In the genomic region with DNA sequence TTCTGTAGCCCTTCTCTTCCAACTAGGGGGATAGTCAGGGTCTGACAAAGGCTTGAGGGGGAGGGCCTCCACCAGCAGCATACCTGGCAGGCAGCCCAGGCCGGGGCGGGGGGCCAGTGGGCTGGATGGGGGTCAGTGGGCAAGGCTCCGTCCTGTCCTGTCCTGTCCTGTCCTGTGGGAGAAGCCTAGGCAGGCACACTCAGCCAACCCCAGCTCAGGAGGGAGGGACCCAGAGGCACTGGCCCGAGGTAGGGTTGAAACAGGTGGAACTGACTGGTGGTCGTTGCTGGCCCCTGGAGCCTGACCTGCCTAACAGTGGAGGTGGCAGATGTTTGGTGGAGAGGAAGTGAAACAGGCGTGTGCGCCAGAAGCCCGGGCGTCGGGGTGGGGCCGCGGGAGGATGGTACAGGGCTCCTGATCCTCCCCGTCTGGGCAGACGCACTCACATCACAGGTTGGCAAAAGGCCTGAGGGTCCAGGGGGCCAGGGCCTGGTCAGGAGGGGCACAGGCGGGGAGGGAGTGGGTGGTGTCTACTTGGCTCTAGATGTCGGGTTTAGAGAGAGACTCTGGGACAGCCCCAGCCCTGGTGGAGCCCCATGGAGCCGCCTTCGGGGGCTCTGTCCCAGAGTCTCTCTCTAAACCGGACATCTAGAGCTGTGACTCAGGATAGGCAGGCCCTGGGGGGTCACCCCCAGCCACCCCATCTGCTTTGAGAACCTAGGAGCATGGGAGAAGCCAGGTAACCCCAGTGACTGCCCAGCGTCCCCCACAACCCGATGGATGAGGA, we compare ENCODE assay signal across 8 cellular contexts. TPM values are rescaled to one million over a fixed set of nuclear protein-coding genes. Genes with fewer than 3 reads are reported as not detected.
A peak's percentile ranks its signal among the peaks of the same experiment; 100 is the strongest.
DNase-seq lines count a peak whose midpoint lies in the region; ATAC-seq and TF ChIP-seq lines count a peak whose summit lies in the region.

No MANE protein-coding gene starts in this region.

- CTCF ChIA-PET in Calu3 (lab: Charles Lee): no interaction called here
- CTCF ChIA-PET in MCF 10A (lab: Yijun Ruan, JAX): interaction anchor here (0.5 to 0.6 kb wide), 2 partner anchors 22 to 687 kb away, joined by 3 read pairs; no protein-coding TSS in a partner anchor

- peaks cover 49 to 74% (median 67%) of the 10 kb centered on the region in 4 donors for H3K4me1 ChIP-seq in esophagus muscularis mucosa

- H3K9me3 ChIP-seq in esophagus muscularis mucosa: no peaks in the 10 kb centered on the region

- TF ChIP-seq EP300 in esophagus muscularis mucosa (IDR thresholded peaks at IDR 0.05): no peak

- ATAC-seq in GM19395 (IDR thresholded peaks at IDR 0.05; ENCODE audit: unreplicated experiment) (peak; percentile 63), HG03571 (IDR thresholded peaks at IDR 0.05; ENCODE audit: unreplicated experiment) (peak; percentile 46)
- ATAC-seq in stimulated activated naive CD8-positive, alpha-beta T cell treated with anti-CD3 and anti-CD28 coated beads, Interleukin-15, amount 100 ng/mL, for 72 hours: peak; percentile 27

- no peaks in the 10 kb centered on the region for H3K27me3 ChIP-seq in esophagus muscularis mucosa

- DNase-seq in COR-L47 (lab: John Stamatoyannopoulos, UW) (peak; percentile 22), Calu3 (no peak), MCF 10A (ENCODE audit: unreplicated experiment) (no peak), esophagus muscularis mucosa (ENCODE audit: extremely low spot score) (no peak)
- no peak for DNase-seq in stimulated activated naive CD8-positive, alpha-beta T cell treated with anti-CD3 and anti-CD28 coated beads, Interleukin-15, amount 100 ng/mL, for 72 hours

- H3K27ac Mint-ChIP-seq in brain: peak overlapping the region in 4 of 5 experiments; percentile 30 to 81 (median 45)
- peak overlapping the region; percentile 46 to 85 for H3K27ac Mint-ChIP-seq in stimulated activated naive CD8-positive, alpha-beta T cell treated with anti-CD3 and anti-CD28 coated beads, Interleukin-15, amount 100 ng/mL, for 72 hours
- no peak overlapping the region for H3K27ac Mint-ChIP-seq in Calu3 (ENCODE audit: unreplicated experiment)
- no peak overlapping the region for H3K27ac Mint-ChIP-seq in MCF 10A (ENCODE audit: low read depth, unreplicated experiment)

- no peak for TF ChIP-seq POLR2A in esophagus muscularis mucosa (IDR thresholded peaks at IDR 0.05; ENCODE audit: low read depth)

- peak overlapping the region in 1 of 4 donors; percentile 4 for H3K4me3 ChIP-seq in esophagus muscularis mucosa

- intact Hi-C loops in Calu3 (cut with micrococcal nuclease; ENCODE audit: unreplicated experiment): no loop called here
- intact Hi-C loops in MCF 10A (cut with micrococcal nuclease): no loop called here
- intact Hi-C loops in esophagus muscularis mucosa (cut with DNase I): no loop called here

- no peaks in the 10 kb centered on the region for H3K27me3 Mint-ChIP-seq in brain
- H3K27me3 Mint-ChIP-seq in stimulated activated naive CD8-positive, alpha-beta T cell treated with anti-CD3 and anti-CD28 coated beads, Interleukin-15, amount 100 ng/mL, for 72 hours: no peaks in the 10 kb centered on the region
- no peaks in the 10 kb centered on the region for H3K27me3 Mint-ChIP-seq in Calu3 (ENCODE audit: unreplicated experiment)
- no peaks in the 10 kb centered on the region for H3K27me3 Mint-ChIP-seq in MCF 10A (ENCODE audit: insufficient read depth, unreplicated experiment)

- POLR2A ChIA-PET in MCF 10A (lab: Yijun Ruan, JAX): no interaction called here

- 73% methylated on average over 12 of the region's 21 CpGs for WGBS in esophagus muscularis mucosa

- BruUV-seq in Calu3 (replicated peaks; lab: Mats Ljungman, UMichigan): no TSS peak
- no TSS peak for BruUV-seq in MCF 10A (replicated peaks; lab: Mats Ljungman, UMichigan)

- TF ChIP-seq CTCF in brain (conservative IDR thresholded peaks at IDR 0.05): no peak
- no peak for TF ChIP-seq CTCF in Calu3 (IDR thresholded peaks at IDR 0.05; ENCODE audit: unreplicated experiment)
- no peak for TF ChIP-seq CTCF in MCF 10A (IDR thresholded peaks at IDR 0.05; ENCODE audit: unreplicated experiment)
- TF ChIP-seq CTCF in esophagus muscularis mucosa (IDR thresholded peaks at IDR 0.05): no peak

- peaks cover 0 to 4% (median 0%) of the 10 kb centered on the region in 4 donors for H3K36me3 ChIP-seq in esophagus muscularis mucosa

- no peaks in the 10 kb centered on the region for H3K36me3 Mint-ChIP-seq in brain
- peaks cover 8% of the 10 kb centered on the region for H3K36me3 Mint-ChIP-seq in Calu3 (ENCODE audit: insufficient read depth, unreplicated experiment)
- H3K36me3 Mint-ChIP-seq in MCF 10A (ENCODE audit: insufficient read depth, unreplicated experiment): no peaks in the 10 kb centered on the region

- no peak overlapping the region for H3K27ac ChIP-seq in esophagus muscularis mucosa (replicated peaks in 1 of 4)

- H3K4me3 Mint-ChIP-seq in brain (no peak overlapping the region), Calu3 (ENCODE audit: low read depth, unreplicated experiment) (no peak overlapping the region), MCF 10A (ENCODE audit: unreplicated experiment) (no peak overlapping the region)
- H3K4me3 Mint-ChIP-seq in stimulated activated naive CD8-positive, alpha-beta T cell treated with anti-CD3 and anti-CD28 coated beads, Interleukin-15, amount 100 ng/mL, for 72 hours: peak overlapping the region; percentile 54 to 78

- peaks cover 59% of the 10 kb centered on the region for H3K4me1 Mint-ChIP-seq in brain
- H3K4me1 Mint-ChIP-seq in stimulated activated naive CD8-positive, alpha-beta T cell treated with anti-CD3 and anti-CD28 coated beads, Interleukin-15, amount 100 ng/mL, for 72 hours: peaks cover 63% of the 10 kb centered on the region
- no peaks in the 10 kb centered on the region for H3K4me1 Mint-ChIP-seq in Calu3 (ENCODE audit: low read depth, unreplicated experiment)
- H3K4me1 Mint-ChIP-seq in MCF 10A (ENCODE audit: insufficient read depth, unreplicated experiment): no peaks in the 10 kb centered on the region

- no peaks in the 10 kb centered on the region for H3K9me3 Mint-ChIP-seq in brain
- no peaks in the 10 kb centered on the region for H3K9me3 Mint-ChIP-seq in stimulated activated naive CD8-positive, alpha-beta T cell treated with anti-CD3 and anti-CD28 coated beads, Interleukin-15, amount 100 ng/mL, for 72 hours
- H3K9me3 Mint-ChIP-seq in Calu3 (ENCODE audit: low read depth, unreplicated experiment): no peaks in the 10 kb centered on the region
- H3K9me3 Mint-ChIP-seq in MCF 10A (ENCODE audit: unreplicated experiment): no peaks in the 10 kb centered on the region

RNA-seq across cellular contexts. Expression of a gene that starts 32.5 kb away (rescaled TPM):
- 12.6 TPM for polyA plus RNA-seq in brain (ENCODE audit: insufficient read depth, low read depth, low replicate concordance)
- total RNA-seq in Calu3 (2022) (61.2 and 63.4 TPM in 2 replicates), MCF 10A (2022) (15.6 and 23.7 TPM in 2 replicates), esophagus muscularis mucosa (100 to 1,000 TPM in 1 of 4 donors, 10 to 100 TPM in 3; 20.0 to 126 (median 63.8) TPM)

RNA-seq across cellular contexts. Expression of a gene that starts 50.3 kb away (rescaled TPM):
- polyA plus RNA-seq in brain (ENCODE audit: insufficient read depth, low read depth, low replicate concordance): 1.5 TPM
- total RNA-seq in Calu3 (2022): 40.8 and 45.5 TPM in 2 replicates
- 49.1 and 69.2 TPM in 2 replicates for total RNA-seq in MCF 10A (2022)
- 1 to 10 TPM; 2.5 to 2.7 (median 2.6) TPM for total RNA-seq in esophagus muscularis mucosa

Comparison
In these comparisons a context has a peak if more than half of its experiments do, and no peak if none do; other contexts are left out.
1. H3K27ac Mint-ChIP-seq: peak in brain (4 of 5) and stimulated activated naive CD8-positive, alpha-beta T cell treated with anti-CD3 and anti-CD28 coated beads, Interleukin-15, amount 100 ng/mL, for 72 hours (2 of 2); none in Calu3 (single experiment) and MCF 10A (single experiment).
2. H3K4me3 Mint-ChIP-seq: peak in stimulated activated naive CD8-positive, alpha-beta T cell treated with anti-CD3 and anti-CD28 coated beads, Interleukin-15, amount 100 ng/mL, for 72 hours (2 of 2); none in brain (0 of 5), Calu3 (single experiment) and MCF 10A (single experiment).
3. RNA of a gene that starts 50.3 kb away (total RNA-seq): 49.1 to 69.2 TPM in MCF 10A and 40.8 to 45.5 TPM in Calu3; 2.5 to 2.7 TPM in esophagus muscularis mucosa; every median in the first group is over 10 times any median in the second.
4. Peak in every context shown above with its lines, with median percentiles within 50 percentile points of each other: ATAC-seq.